Comparison of ENCODE assay signal across 21 cellular contexts in the genomic region with DNA sequence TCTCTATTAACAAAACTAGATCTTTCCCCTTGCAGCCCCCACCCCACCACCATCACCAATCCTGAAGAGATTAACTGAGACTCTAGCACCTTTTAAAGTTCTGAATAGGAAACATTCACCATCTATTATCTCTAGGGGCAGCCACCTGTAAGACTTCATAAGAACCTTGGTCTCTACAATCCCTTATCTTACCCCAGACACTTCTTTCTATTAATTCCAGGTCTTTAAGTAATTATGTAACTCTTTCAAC.
"Had no signal": no experiment of that assay in that cellular context is flagged by ENCODE, and none has a peak within 500 bp of the region (broad histone marks: within the 10 kb centered on the region; RNA-seq: fewer than 3 reads in every experiment).

No MANE protein-coding gene starts in this region.

- H2AFZ ChIP-seq: hepatocyte had no signal

- ATAC-seq: foreskin keratinocyte; gastroesophageal sphincter; heart left ventricle; left lobe of liver; naive thymus-derived CD8-positive, alpha-beta T cell; stimulated activated memory B cell treated with anti-CD40 and anti-IgM and Interleukin-4, amounts not matched to agents 10 μg/mL and 1 μg/mL and 100 μg/mL, for 72 hours; stimulated activated naive CD8-positive, alpha-beta T cell treated with anti-CD3 and anti-CD28 coated beads, Interleukin-15, Interleukin-2, amounts not matched to agents 100 U/mL and 50 U/mL, for 24 hours; upper lobe of right lung had no signal

- H3K36me3 ChIP-seq: colonic mucosa, esophagus muscularis mucosa, gastroesophageal sphincter, heart left ventricle, prostate gland, right atrium auricular region, thoracic aorta, transverse colon, upper lobe of right lung, uterus had no signal

- H3K9me3 Mint-ChIP-seq: dendritic cell treated with granulocyte-macrophage colony-stimulating factor and Interleukin-4, amounts not matched to agents 40 ng/mL and 50 ng/mL, for 4 days; nephron progenitor cell; stimulated activated memory B cell treated with anti-CD40 and anti-IgM and Interleukin-4, amounts not matched to agents 10 μg/mL and 1 μg/mL and 100 μg/mL, for 72 hours had no signal

- H3K79me2 ChIP-seq: hepatocyte had no signal

- H3K27ac ChIP-seq: colonic mucosa, esophagus muscularis mucosa, foreskin keratinocyte, prostate gland, right atrium auricular region, thoracic aorta, transverse colon, upper lobe of right lung, uterus had no signal

- H3K27me3 ChIP-seq: colonic mucosa, esophagus muscularis mucosa, gastroesophageal sphincter, heart left ventricle, hepatocyte, right atrium auricular region, transverse colon, upper lobe of right lung, uterus had no signal

- H3K4me1 ChIP-seq: colonic mucosa, foreskin keratinocyte, prostate gland, right atrium auricular region, transverse colon, upper lobe of right lung, uterus had no signal

- H3K4me2 ChIP-seq: hepatocyte had no signal

- H3K27me3 Mint-ChIP-seq: dendritic cell treated with granulocyte-macrophage colony-stimulating factor and Interleukin-4, amounts not matched to agents 40 ng/mL and 50 ng/mL, for 4 days; stimulated activated memory B cell treated with anti-CD40 and anti-IgM and Interleukin-4, amounts not matched to agents 10 μg/mL and 1 μg/mL and 100 μg/mL, for 72 hours had no signal

- H3K9me3 ChIP-seq: colonic mucosa, esophagus muscularis mucosa, gastroesophageal sphincter, heart left ventricle, prostate gland, right atrium auricular region, thoracic aorta, transverse colon, upper lobe of right lung, uterus had no signal

- H3K36me3 Mint-ChIP-seq: naive thymus-derived CD8-positive, alpha-beta T cell; stimulated activated memory B cell treated with anti-CD40 and anti-IgM and Interleukin-4, amounts not matched to agents 10 μg/mL and 1 μg/mL and 100 μg/mL, for 72 hours had no signal

- H3K4me3 ChIP-seq: colonic mucosa, esophagus muscularis mucosa, gastroesophageal sphincter, heart left ventricle, hepatocyte, prostate gland, right atrium auricular region, thoracic aorta, transverse colon, upper lobe of right lung, uterus had no signal

- H3K4me3 Mint-ChIP-seq: dendritic cell treated with granulocyte-macrophage colony-stimulating factor and Interleukin-4, amounts not matched to agents 40 ng/mL and 50 ng/mL, for 4 days; naive thymus-derived CD8-positive, alpha-beta T cell; nephron progenitor cell; stimulated activated memory B cell treated with anti-CD40 and anti-IgM and Interleukin-4, amounts not matched to agents 10 μg/mL and 1 μg/mL and 100 μg/mL, for 72 hours had no signal

- DNase-seq: colonic mucosa; effector memory CD4-positive, alpha-beta T cell; foreskin keratinocyte; heart left ventricle; naive thymus-derived CD8-positive, alpha-beta T cell; nephron progenitor cell; nucleus accumbens; stimulated activated CD4-positive, alpha-beta T cell treated with anti-CD3 and anti-CD28 coated beads, Interleukin-4, amount 100 ng/mL, for 4 hours; stimulated activated naive CD8-positive, alpha-beta T cell treated with anti-CD3 and anti-CD28 coated beads, Interleukin-15, Interleukin-2, amounts not matched to agents 100 U/mL and 50 U/mL, for 24 hours; transverse colon; upper lobe of right lung; uterus had no signal

- H3K4me1 Mint-ChIP-seq: naive thymus-derived CD8-positive, alpha-beta T cell; nephron progenitor cell; stimulated activated memory B cell treated with anti-CD40 and anti-IgM and Interleukin-4, amounts not matched to agents 10 μg/mL and 1 μg/mL and 100 μg/mL, for 72 hours had no signal

- H3K27ac Mint-ChIP-seq: dendritic cell treated with granulocyte-macrophage colony-stimulating factor and Interleukin-4, amounts not matched to agents 40 ng/mL and 50 ng/mL, for 4 days; naive thymus-derived CD8-positive, alpha-beta T cell; nephron progenitor cell; stimulated activated memory B cell treated with anti-CD40 and anti-IgM and Interleukin-4, amounts not matched to agents 10 μg/mL and 1 μg/mL and 100 μg/mL, for 72 hours had no signal
